In the genomic region with DNA sequence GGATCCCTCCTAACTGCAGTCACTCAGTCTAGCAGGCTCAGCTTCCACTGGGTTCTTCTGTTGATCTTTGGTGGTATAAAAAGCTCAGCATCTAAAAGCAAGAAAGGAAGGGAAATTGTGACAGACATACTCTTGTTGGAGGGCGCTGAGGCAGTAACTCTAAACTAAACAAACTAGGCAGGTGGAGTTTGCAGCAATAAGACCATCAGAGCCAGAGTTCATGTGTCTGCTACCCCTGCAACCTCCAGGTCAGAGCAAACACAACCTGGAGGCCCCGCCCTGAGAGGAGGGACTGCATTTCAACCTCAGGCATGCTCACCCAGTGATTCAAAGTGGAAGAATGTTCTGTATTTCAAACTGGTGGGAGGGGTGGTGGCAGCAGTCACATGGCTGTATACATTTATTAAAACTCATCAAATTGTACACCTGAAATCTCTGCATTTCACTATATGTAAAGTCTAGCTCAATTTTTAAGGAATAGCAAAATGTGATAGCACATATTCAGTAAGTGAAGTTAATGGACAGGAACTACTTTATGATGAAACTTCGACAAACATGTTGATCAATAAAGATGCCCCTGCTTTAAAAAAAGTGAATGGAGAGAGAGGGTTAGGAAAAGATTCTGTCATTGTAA, we compare ENCODE assay signal across 13 cellular contexts. TPM values are rescaled to one million over a fixed set of nuclear protein-coding genes. Genes with fewer than 3 reads are reported as not detected.
DNase-seq lines count a peak whose midpoint lies in the region; ATAC-seq and TF ChIP-seq lines count a peak whose summit lies in the region.
"Had no signal": no experiment of that assay in that cellular context is flagged by ENCODE, and none has a peak within 500 bp of the region (broad histone marks: within the 10 kb centered on the region; RNA-seq: fewer than 3 reads in every experiment).

No MANE protein-coding gene starts in this region.

- WGBS in trophoblast cell (ENCODE audit: extremely low coverage, insufficient coverage, insufficient read length) = no CpG with 5 or more reads among the region's 3 CpGs

- no peak overlapping the region for H4K8ac ChIP-seq in trophoblast cell (ENCODE audit: low read depth, low read length)

- no peak overlapping the region for H3K9ac ChIP-seq in trophoblast cell (ENCODE audit: low read length)

- DNase-seq in GM04503 (ENCODE audit: low read depth) = peak; percentile 8
- peak; percentile 99 for DNase-seq in RWPE1 (ENCODE audit: low spot score)
- peak; percentile 57 to 82 for DNase-seq in foreskin fibroblast
- peak; percentile 22 to 60 for DNase-seq in trophoblast cell
- DNase-seq in NCI-H1105 treated with DMSO at 0.1 percent for 48 hours (lab: John Stamatoyannopoulos, UW) = no peak
- no peak for DNase-seq in SIG-M5 (lab: John Stamatoyannopoulos, UW)
- DNase-seq in KG1 (lab: John Stamatoyannopoulos, UW) = no peak
- DNase-seq: activated B cell treated with CpG ODN at 0.5 μM for 24 hours; activated T-cell treated with anti-CD3 and anti-CD28 coated beads, Interleukin-2, amount 50 U/mL, for 1 hour; endodermal cell; mucosa of descending colon had no signal

- H3K36me3 ChIP-seq in trophoblast cell (ENCODE audit: control insufficient read depth in 1 of 2, insufficient read depth in 2 of 2, low read length in 2 of 2) = peaks cover 0 to 7% of the 10 kb centered on the region in 2 experiments

- no peaks in the 10 kb centered on the region for H3K9me3 ChIP-seq in trophoblast cell (ENCODE audit: insufficient read depth, low read depth, low read length)
- H3K9me3 ChIP-seq: mucosa of descending colon had no signal

- H3K27me3 ChIP-seq in trophoblast cell (ENCODE audit: insufficient read depth, low read length) = no peaks in the 10 kb centered on the region

- H2BK5ac ChIP-seq in trophoblast cell (ENCODE audit: low read depth, low read length, poor library complexity) = no peak overlapping the region

- no peak overlapping the region for H3K18ac ChIP-seq in trophoblast cell (ENCODE audit: low read length)

- H2BK12ac ChIP-seq in trophoblast cell (ENCODE audit: low read length) = no peak overlapping the region

- no peak overlapping the region for H3K23ac ChIP-seq in trophoblast cell (ENCODE audit: low read length)

- peak overlapping the region; percentile 71 for H3K27ac ChIP-seq in RWPE1
- H3K27ac ChIP-seq in trophoblast cell (ENCODE audit: low read depth, low read length) = no peak overlapping the region
- H3K27ac ChIP-seq: HL-60 had no signal

- no peak overlapping the region for H4K12ac ChIP-seq in trophoblast cell (ENCODE audit: low read depth, low read length)

- H2AK5ac ChIP-seq in trophoblast cell (ENCODE audit: low read length) = no peak overlapping the region

- H3K4me2 ChIP-seq in trophoblast cell (ENCODE audit: low read length) = no peak overlapping the region

- no peak overlapping the region for H2BK120ac ChIP-seq in trophoblast cell (ENCODE audit: insufficient read depth, low read length, poor library complexity)

- no peak overlapping the region for H3K4ac ChIP-seq in trophoblast cell (ENCODE audit: low read depth, low read length)

- H3K4me3 ChIP-seq in foreskin fibroblast (ENCODE audit: low read depth in 1 of 2, low read length in 2 of 2) = no peak overlapping the region
- H3K4me3 ChIP-seq in trophoblast cell (ENCODE audit: low read depth, low read length) = no peak overlapping the region
- H3K4me3 ChIP-seq: mucosa of descending colon had no signal

- H3K14ac ChIP-seq in trophoblast cell (ENCODE audit: low read length) = no peak overlapping the region

- POLR2A ChIA-PET in RWPE1 (lab: Yijun Ruan, JAX; ENCODE audit: low non-redundant PET) = no interaction called here

- TF ChIP-seq CTCF in RWPE1 (conservative IDR thresholded peaks at IDR 0.05; ENCODE audit: low read depth) (no peak), foreskin fibroblast (IDR thresholded peaks at IDR 0.05; ENCODE audit: low read depth, low read length) (no peak)

- H3K4me1 ChIP-seq in trophoblast cell (ENCODE audit: control insufficient read depth in 1 of 2, insufficient read depth in 2 of 2, low read length in 2 of 2) = peaks cover 3 to 4% of the 10 kb centered on the region in 2 experiments

- no peak overlapping the region for H2AFZ ChIP-seq in trophoblast cell (ENCODE audit: insufficient read depth, low read length, poor library complexity)

- no peak overlapping the region for H4K91ac ChIP-seq in trophoblast cell (ENCODE audit: low read depth, low read length)

- no peaks in the 10 kb centered on the region for H3K79me2 ChIP-seq in trophoblast cell (ENCODE audit: control insufficient read depth, insufficient read depth, low read length, poor library complexity)

- peaks cover 2% of the 10 kb centered on the region for H3K79me1 ChIP-seq in trophoblast cell (ENCODE audit: low read length)

- CTCF ChIA-PET in RWPE1 (lab: Yijun Ruan, JAX) = interaction anchor here (0.6 kb wide), 2 partner anchors 19 to 39 kb away, joined by 3 read pairs; no protein-coding TSS in a partner anchor

- no peak for ATAC-seq in GM19328 (IDR thresholded peaks at IDR 0.05; ENCODE audit: unreplicated experiment)
- ATAC-seq: mucosa of descending colon had no signal

RNA-seq across cellular contexts. Expression of gene ACTL7A, which starts 7.1 kb away (rescaled TPM):
- not detected in 2 replicates for polyA plus RNA-seq in trophoblast cell (2013)

RNA-seq across cellular contexts. Expression of gene ACTL7B, which starts 13.4 kb away (rescaled TPM):
- not detected in 2 replicates for polyA plus RNA-seq in trophoblast cell (2013)

Comparison
In these comparisons a context has a peak if more than half of its experiments do, and no peak if none do; other contexts are left out.
1. DNase-seq: peak in GM04503 (single experiment), RWPE1 (single experiment), foreskin fibroblast (2 of 2) and trophoblast cell (2 of 2); none in NCI-H1105 treated with DMSO at 0.1 percent for 48 hours (single experiment), SIG-M5 (single experiment) and KG1 (single experiment).